ENCODE assay signal across 1 cellular context in the genomic region with DNA sequence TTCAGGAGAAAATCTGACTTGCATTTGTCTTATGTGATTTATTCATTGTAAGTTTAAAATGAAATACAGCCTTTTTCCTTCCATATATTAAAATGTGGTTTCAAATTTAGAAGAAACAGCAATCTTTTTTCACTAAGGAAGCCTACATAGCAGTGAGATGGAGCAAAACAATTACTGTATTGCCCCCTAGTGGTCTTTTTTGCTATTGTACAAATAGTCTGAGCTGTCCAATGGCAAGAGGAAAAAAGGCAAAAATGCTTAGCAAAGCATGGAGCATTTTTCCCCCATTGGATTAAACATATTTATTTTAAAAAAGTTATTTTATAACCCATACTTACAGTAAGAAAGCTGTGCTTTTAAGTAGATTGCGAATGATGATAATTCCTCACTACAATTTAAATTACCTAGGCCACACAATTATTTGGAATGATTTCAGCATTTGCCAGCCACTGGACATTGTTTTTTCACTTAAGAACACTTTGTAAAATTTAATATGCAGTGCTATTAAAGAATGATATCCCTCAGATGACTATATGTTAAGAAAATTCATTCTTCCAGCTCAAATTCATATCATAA.
TF ChIP-seq lines count a peak whose summit lies in the region.

No MANE protein-coding gene starts in this region.

TF ChIP-seq in HepG2, 621 proteins besides CTCF, POLR2A, EP300 and RAD21 (continued from another document):
- TF ChIP-seq, protein P1, sequence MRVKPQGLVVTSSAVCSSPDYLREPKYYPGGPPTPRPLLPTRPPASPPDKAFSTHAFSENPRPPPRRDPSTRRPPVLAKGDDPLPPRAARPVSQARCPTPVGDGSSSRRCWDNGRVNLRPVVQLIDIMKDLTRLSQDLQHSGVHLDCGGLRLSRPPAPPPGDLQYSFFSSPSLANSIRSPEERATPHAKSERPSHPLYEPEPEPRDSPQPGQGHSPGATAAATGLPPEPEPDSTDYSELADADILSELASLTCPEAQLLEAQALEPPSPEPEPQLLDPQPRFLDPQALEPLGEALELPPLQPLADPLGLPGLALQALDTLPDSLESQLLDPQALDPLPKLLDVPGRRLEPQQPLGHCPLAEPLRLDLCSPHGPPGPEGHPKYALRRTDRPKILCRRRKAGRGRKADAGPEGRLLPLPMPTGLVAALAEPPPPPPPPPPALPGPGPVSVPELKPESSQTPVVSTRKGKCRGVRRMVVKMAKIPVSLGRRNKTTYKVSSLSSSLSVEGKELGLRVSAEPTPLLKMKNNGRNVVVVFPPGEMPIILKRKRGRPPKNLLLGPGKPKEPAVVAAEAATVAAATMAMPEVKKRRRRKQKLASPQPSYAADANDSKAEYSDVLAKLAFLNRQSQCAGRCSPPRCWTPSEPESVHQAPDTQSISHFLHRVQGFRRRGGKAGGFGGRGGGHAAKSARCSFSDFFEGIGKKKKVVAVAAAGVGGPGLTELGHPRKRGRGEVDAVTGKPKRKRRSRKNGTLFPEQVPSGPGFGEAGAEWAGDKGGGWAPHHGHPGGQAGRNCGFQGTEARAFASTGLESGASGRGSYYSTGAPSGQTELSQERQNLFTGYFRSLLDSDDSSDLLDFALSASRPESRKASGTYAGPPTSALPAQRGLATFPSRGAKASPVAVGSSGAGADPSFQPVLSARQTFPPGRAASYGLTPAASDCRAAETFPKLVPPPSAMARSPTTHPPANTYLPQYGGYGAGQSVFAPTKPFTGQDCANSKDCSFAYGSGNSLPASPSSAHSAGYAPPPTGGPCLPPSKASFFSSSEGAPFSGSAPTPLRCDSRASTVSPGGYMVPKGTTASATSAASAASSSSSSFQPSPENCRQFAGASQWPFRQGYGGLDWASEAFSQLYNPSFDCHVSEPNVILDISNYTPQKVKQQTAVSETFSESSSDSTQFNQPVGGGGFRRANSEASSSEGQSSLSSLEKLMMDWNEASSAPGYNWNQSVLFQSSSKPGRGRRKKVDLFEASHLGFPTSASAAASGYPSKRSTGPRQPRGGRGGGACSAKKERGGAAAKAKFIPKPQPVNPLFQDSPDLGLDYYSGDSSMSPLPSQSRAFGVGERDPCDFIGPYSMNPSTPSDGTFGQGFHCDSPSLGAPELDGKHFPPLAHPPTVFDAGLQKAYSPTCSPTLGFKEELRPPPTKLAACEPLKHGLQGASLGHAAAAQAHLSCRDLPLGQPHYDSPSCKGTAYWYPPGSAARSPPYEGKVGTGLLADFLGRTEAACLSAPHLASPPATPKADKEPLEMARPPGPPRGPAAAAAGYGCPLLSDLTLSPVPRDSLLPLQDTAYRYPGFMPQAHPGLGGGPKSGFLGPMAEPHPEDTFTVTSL (CRISPR knock-in tag; IDR thresholded peaks at IDR 0.05; ENCODE audit: borderline replicate concordance) = no peak
- TF ChIP-seq TCF7L2 (IDR thresholded peaks at IDR 0.05; ENCODE audit: low read depth, low read length) (no peak), MAFK (conservative IDR thresholded peaks at IDR 0.05 in 1 of 2, IDR thresholded peaks at IDR 0.05 in 1 of 2; ENCODE audit: low read length in 2 of 2) (peak; percentile 66 to 72; a peak in 3 of 4 replicates), ZNF234 (CRISPR knock-in tag; conservative IDR thresholded peaks at IDR 0.05) (no peak), MAFF (IDR thresholded peaks at IDR 0.05; ENCODE audit: low read depth, low read length) (peak; percentile 76), PHB2 (IDR thresholded peaks at IDR 0.05; ENCODE audit: partially characterized antibody) (no peak), FOXC1 (CRISPR knock-in tag; IDR thresholded peaks at IDR 0.05; ENCODE audit: borderline replicate concordance) (no peak), HNRNPK (IDR thresholded peaks at IDR 0.05; ENCODE audit: low read depth, low read length, poor library complexity, severe bottlenecking) (no peak), ZNF143 (CRISPR knock-in tag; IDR thresholded peaks at IDR 0.05) (no peak), ZNF44 (CRISPR knock-in tag; IDR thresholded peaks at IDR 0.05) (no peak), TFE3 (CRISPR knock-in tag; IDR thresholded peaks at IDR 0.05) (no peak), FOXA3 (CRISPR knock-in tag; IDR thresholded peaks at IDR 0.05) (no peak), SAP130 (CRISPR knock-in tag; IDR thresholded peaks at IDR 0.05; ENCODE audit: low read depth) (no peak), SAFB2 (CRISPR knock-in tag; IDR thresholded peaks at IDR 0.05; ENCODE audit: borderline replicate concordance, low read depth) (no peak), ZNF710 (CRISPR knock-in tag; IDR thresholded peaks at IDR 0.05; ENCODE audit: borderline replicate concordance) (no peak), STAG1 (CRISPR knock-in tag; IDR thresholded peaks at IDR 0.05) (peak; percentile 69)
- TF ChIP-seq, protein P2, sequence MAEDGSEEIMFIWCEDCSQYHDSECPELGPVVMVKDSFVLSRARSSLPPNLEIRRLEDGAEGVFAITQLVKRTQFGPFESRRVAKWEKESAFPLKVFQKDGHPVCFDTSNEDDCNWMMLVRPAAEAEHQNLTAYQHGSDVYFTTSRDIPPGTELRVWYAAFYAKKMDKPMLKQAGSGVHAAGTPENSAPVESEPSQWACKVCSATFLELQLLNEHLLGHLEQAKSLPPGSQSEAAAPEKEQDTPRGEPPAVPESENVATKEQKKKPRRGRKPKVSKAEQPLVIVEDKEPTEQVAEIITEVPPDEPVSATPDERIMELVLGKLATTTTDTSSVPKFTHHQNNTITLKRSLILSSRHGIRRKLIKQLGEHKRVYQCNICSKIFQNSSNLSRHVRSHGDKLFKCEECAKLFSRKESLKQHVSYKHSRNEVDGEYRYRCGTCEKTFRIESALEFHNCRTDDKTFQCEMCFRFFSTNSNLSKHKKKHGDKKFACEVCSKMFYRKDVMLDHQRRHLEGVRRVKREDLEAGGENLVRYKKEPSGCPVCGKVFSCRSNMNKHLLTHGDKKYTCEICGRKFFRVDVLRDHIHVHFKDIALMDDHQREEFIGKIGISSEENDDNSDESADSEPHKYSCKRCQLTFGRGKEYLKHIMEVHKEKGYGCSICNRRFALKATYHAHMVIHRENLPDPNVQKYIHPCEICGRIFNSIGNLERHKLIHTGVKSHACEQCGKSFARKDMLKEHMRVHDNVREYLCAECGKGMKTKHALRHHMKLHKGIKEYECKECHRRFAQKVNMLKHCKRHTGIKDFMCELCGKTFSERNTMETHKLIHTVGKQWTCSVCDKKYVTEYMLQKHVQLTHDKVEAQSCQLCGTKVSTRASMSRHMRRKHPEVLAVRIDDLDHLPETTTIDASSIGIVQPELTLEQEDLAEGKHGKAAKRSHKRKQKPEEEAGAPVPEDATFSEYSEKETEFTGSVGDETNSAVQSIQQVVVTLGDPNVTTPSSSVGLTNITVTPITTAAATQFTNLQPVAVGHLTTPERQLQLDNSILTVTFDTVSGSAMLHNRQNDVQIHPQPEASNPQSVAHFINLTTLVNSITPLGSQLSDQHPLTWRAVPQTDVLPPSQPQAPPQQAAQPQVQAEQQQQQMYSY (CRISPR knock-in tag; IDR thresholded peaks at IDR 0.05) = no peak
